ENCODE assay signal across 27 cellular contexts in genomic region chr3:78791745-78792144, GRCh38.
A peak's percentile ranks its signal among the peaks of the same experiment; 100 is the strongest.
DNase-seq lines count a peak whose midpoint lies in the region; ATAC-seq and TF ChIP-seq lines count a peak whose summit lies in the region.
"Had no signal": no experiment of that assay in that cellular context is flagged by ENCODE, and none has a peak within 500 bp of the region (broad histone marks: within the 10 kb centered on the region; RNA-seq: fewer than 3 reads in every experiment).

No MANE protein-coding gene starts in this region.

- H3K4me1 ChIP-seq in SK-N-SH (ENCODE audit: control insufficient read depth in 1 of 2, insufficient read depth in 2 of 2, low read depth in 1 of 2, low read length in 1 of 2) = peaks cover 0 to 4% of the 10 kb centered on the region in 2 experiments; a peak in 1 of 4 replicates
- H3K4me1 ChIP-seq: gastroesophageal sphincter, right atrium auricular region, testis had no signal

- CTCF ChIA-PET in SK-N-SH (lab: Yijun Ruan, JAX) = no interaction called here

- H3K27ac Mint-ChIP-seq in brain = peak overlapping the region in 3 of 5 experiments; percentile 43 to 91 (median 81)
- H3K27ac Mint-ChIP-seq: naive thymus-derived CD4-positive, alpha-beta T cell; stimulated activated naive B cell treated with anti-CD40 and anti-IgM and Interleukin-4, amounts not matched to agents 10 μg/mL and 1 μg/mL and 100 μg/mL, for 72 hours; T-helper 2 cell treated with Interferon-gamma antibody and Interleukin-4, amounts not matched to agents 5 μg/mL and 100 μg/mL, for 36 hours had no signal

- TF ChIP-seq CTCF in SK-N-SH (IDR thresholded peaks at IDR 0.05) = no peak
- TF ChIP-seq CTCF in brain (conservative IDR thresholded peaks at IDR 0.05) = no peak

- no peaks in the 10 kb centered on the region for H3K27me3 Mint-ChIP-seq in brain
- H3K27me3 Mint-ChIP-seq: naive thymus-derived CD4-positive, alpha-beta T cell; stimulated activated naive B cell treated with anti-CD40 and anti-IgM and Interleukin-4, amounts not matched to agents 10 μg/mL and 1 μg/mL and 100 μg/mL, for 72 hours had no signal

- H3K9me2 ChIP-seq in SK-N-SH = no peaks in the 10 kb centered on the region

- no peaks in the 10 kb centered on the region for H3F3A ChIP-seq in SK-N-SH (replicated peaks; ENCODE audit: insufficient read depth)

- H3K27me3 ChIP-seq in SK-N-SH (ENCODE audit: insufficient read depth) = no peaks in the 10 kb centered on the region
- H3K27me3 ChIP-seq: BLaER1, brain microvascular endothelial cell, gastroesophageal sphincter, right atrium auricular region, testis, vagina had no signal

- H3K36me3 ChIP-seq in SK-N-SH (replicated peaks in 1 of 2; ENCODE audit: control insufficient read depth in 1 of 2, insufficient read depth in 2 of 2, low read length in 1 of 2) = no peaks in the 10 kb centered on the region
- H3K36me3 ChIP-seq: brain microvascular endothelial cell, gastroesophageal sphincter, right atrium auricular region, vagina had no signal

- H3K27ac ChIP-seq in SK-N-SH (ENCODE audit: low read depth in 2 of 2, low read length in 1 of 2) = no peak overlapping the region
- H3K27ac ChIP-seq: BLaER1, brain microvascular endothelial cell, gastroesophageal sphincter, HL-60, right atrium auricular region, testis, vagina had no signal

- no peak overlapping the region for H3K4me3 ChIP-seq in SK-N-SH (ENCODE audit: low read depth in 2 of 2, low read length in 1 of 2)
- H3K4me3 ChIP-seq: BLaER1, gastroesophageal sphincter, right atrium auricular region, testis, vagina had no signal

- ATAC-seq in SK-N-SH treated with all-trans-retinoic acid at 6 μM for 48 hours = no peak
- no peak for ATAC-seq in HG03039 (IDR thresholded peaks at IDR 0.05; ENCODE audit: unreplicated experiment)
- ATAC-seq: activated T-cell treated with anti-CD3 and anti-CD28 coated beads, Interleukin-2, amount 50 U/mL, for 4 hours; gastroesophageal sphincter; HepG2; left ventricle myocardium superior; naive thymus-derived CD4-positive, alpha-beta T cell; stimulated activated naive B cell treated with anti-CD40 and anti-IgM and Interleukin-4, amounts not matched to agents 10 μg/mL and 1 μg/mL and 100 μg/mL, for 72 hours had no signal

- peaks cover 43% of the 10 kb centered on the region for H3K4me1 Mint-ChIP-seq in brain
- H3K4me1 Mint-ChIP-seq: naive thymus-derived CD4-positive, alpha-beta T cell; stimulated activated naive B cell treated with anti-CD40 and anti-IgM and Interleukin-4, amounts not matched to agents 10 μg/mL and 1 μg/mL and 100 μg/mL, for 72 hours had no signal

- no peak overlapping the region for H3K4me2 ChIP-seq in SK-N-SH
- H3K4me2 ChIP-seq: BLaER1 had no signal

- 56% methylated on average over 3 of the region's 3 CpGs for WGBS in SK-N-SH (ENCODE audit: low lambda C conversion rate)

- no peak for TF ChIP-seq RAD21 in SK-N-SH (IDR thresholded peaks at IDR 0.05; ENCODE audit: low read length)

- H3K9me3 Mint-ChIP-seq in brain = peaks cover 0 to 5% (median 0%) of the 10 kb centered on the region in 5 experiments

- no peaks in the 10 kb centered on the region for H4K20me1 ChIP-seq in SK-N-SH (ENCODE audit: insufficient read depth)

- peaks cover under 1% of the 10 kb centered on the region for H3K36me3 Mint-ChIP-seq in brain
- H3K36me3 Mint-ChIP-seq: naive thymus-derived CD4-positive, alpha-beta T cell; stimulated activated naive B cell treated with anti-CD40 and anti-IgM and Interleukin-4, amounts not matched to agents 10 μg/mL and 1 μg/mL and 100 μg/mL, for 72 hours had no signal

- H3K9ac ChIP-seq in SK-N-SH = no peak overlapping the region
- H3K9ac ChIP-seq: BLaER1 had no signal

- no peaks in the 10 kb centered on the region for H3K9me3 ChIP-seq in SK-N-SH
- H3K9me3 ChIP-seq: gastroesophageal sphincter, right atrium auricular region, testis, vagina had no signal

- H2AFZ ChIP-seq in SK-N-SH (ENCODE audit: low read depth) = no peak overlapping the region

- DNase-seq in SK-N-SH (peak; percentile 10), NCI-H2081 (lab: John Stamatoyannopoulos, UW) (peak; percentile 68 to 88), pons (ENCODE audit: low spot score) (no peak), NCI-H510A (lab: John Stamatoyannopoulos, UW) (no peak)
- DNase-seq in stimulated activated CD4-positive, alpha-beta T cell treated with anti-CD3 and anti-CD28 coated beads, Interleukin-4, amount 100 ng/mL, for 1 hour = no peak
- DNase-seq: activated CD4-positive, alpha-beta T cell treated with anti-CD3 and anti-CD28 coated beads for 48 hours; activated naive CD4-positive, alpha-beta T cell; activated T-cell treated with anti-CD3 and anti-CD28 coated beads, Interleukin-2, amount 50 U/mL, for 4 hours; brain microvascular endothelial cell; HCEC 1CT; Kasumi-1; left ventricle myocardium superior; naive thymus-derived CD4-positive, alpha-beta T cell; RPMI8226; stimulated activated CD4-positive, alpha-beta T cell treated with anti-CD3 and anti-CD28 coated beads, Interleukin-4, amount 100 ng/mL, for 24 hours; stimulated activated naive B cell treated with anti-CD40 and anti-IgM and Interleukin-4, amounts not matched to agents 10 μg/mL and 1 μg/mL and 100 μg/mL, for 72 hours; testis had no signal

- peak overlapping the region in 1 of 5 experiments; percentile 57 for H3K4me3 Mint-ChIP-seq in brain
- H3K4me3 Mint-ChIP-seq: activated T-cell treated with anti-CD3 and anti-CD28 coated beads, Interleukin-2, amount 50 U/mL, for 4 hours; naive thymus-derived CD4-positive, alpha-beta T cell; stimulated activated naive B cell treated with anti-CD40 and anti-IgM and Interleukin-4, amounts not matched to agents 10 μg/mL and 1 μg/mL and 100 μg/mL, for 72 hours; T-helper 2 cell treated with Interferon-gamma antibody and Interleukin-4, amounts not matched to agents 5 μg/mL and 100 μg/mL, for 36 hours had no signal

- POLR2A ChIA-PET in SK-N-SH (lab: Yijun Ruan, JAX) = no interaction called here

- no peak for TF ChIP-seq EP300 in SK-N-SH (IDR thresholded peaks at IDR 0.05; ENCODE audit: borderline replicate concordance in 1 of 2, low read depth in 1 of 2, low read length in 1 of 2)

- H3K79me2 ChIP-seq in SK-N-SH (ENCODE audit: insufficient read depth) = no peaks in the 10 kb centered on the region; the same call in 1 of the 2 replicates

TF ChIP-seq in SK-N-SH, 30 proteins besides CTCF, POLR2A, EP300 and RAD21 (continues in another document):
- no peak for TF ChIP-seq PBX3 (IDR thresholded peaks at IDR 0.05)
- TF ChIP-seq JUND (IDR thresholded peaks at IDR 0.05) = no peak
- no peak for TF ChIP-seq FOXJ3 (CRISPR knock-in tag; IDR thresholded peaks at IDR 0.05)
- no peak for TF ChIP-seq FOXM1 (IDR thresholded peaks at IDR 0.05; ENCODE audit: low read depth)
- TF ChIP-seq MAX (IDR thresholded peaks at IDR 0.05; ENCODE audit: low read depth) = no peak
- TF ChIP-seq POLR2AphosphoS5 (IDR thresholded peaks at IDR 0.05; ENCODE audit: low read depth, low read length) = no peak
- no peak for TF ChIP-seq TCF12 (IDR thresholded peaks at IDR 0.05)
- no peak for TF ChIP-seq EZH2phosphoT487 (IDR thresholded peaks at IDR 0.05; ENCODE audit: borderline replicate concordance, low read depth)
- no peak for TF ChIP-seq MXI1 (IDR thresholded peaks at IDR 0.05; ENCODE audit: low read depth, low read length)
- TF ChIP-seq NRF1 (IDR thresholded peaks at IDR 0.05; ENCODE audit: low read depth, low read length) = no peak

TF ChIP-seq in SK-N-SH treated with all-trans-retinoic acid at 6 μM for 48 hours, 23 proteins besides CTCF, POLR2A, EP300 and RAD21:
- no peak for TF ChIP-seq POU6F1 (CRISPR knock-in tag; IDR thresholded peaks at IDR 0.05; ENCODE audit: borderline replicate concordance, low read depth)

Comparison
In these comparisons a context has a peak if more than half of its experiments do, and no peak if none do; other contexts are left out.
1. DNase-seq: peak in SK-N-SH (single experiment) and NCI-H2081 (2 of 2); none in stimulated activated CD4-positive, alpha-beta T cell treated with anti-CD3 and anti-CD28 coated beads, Interleukin-4, amount 100 ng/mL, for 1 hour (single experiment), pons (single experiment) and NCI-H510A (single experiment).